Comparison of ENCODE assay signal across 18 cellular contexts in genomic region chr4:184784628-184785257, GRCh38. TPM values are rescaled to one million over a fixed set of nuclear protein-coding genes. Genes with fewer than 3 reads are reported as not detected.
DNase-seq lines count a peak whose midpoint lies in the region; TF ChIP-seq lines count a peak whose summit lies in the region.
"Had no signal": no experiment of that assay in that cellular context is flagged by ENCODE, and none has a peak within 500 bp of the region (broad histone marks: within the 10 kb centered on the region; RNA-seq: fewer than 3 reads in every experiment).

No MANE protein-coding gene starts in this region.

- no peak for TF ChIP-seq EP300 in sigmoid colon (IDR thresholded peaks at IDR 0.05)

- peak; percentile 32 for DNase-seq in BE2C
- DNase-seq in NCI-H1694 treated with DMSO at 0.1 percent for 48 hours (lab: John Stamatoyannopoulos, UW), result peak; percentile 95
- peak; percentile 72 for DNase-seq in cerebellum (ENCODE audit: low spot score)
- no peak for DNase-seq in NCI-H1436 treated with DMSO at 0.1 percent for 48 hours (lab: John Stamatoyannopoulos, UW)
- no peak for DNase-seq in sigmoid colon
- no peak for DNase-seq in NCI-H1092 treated with DMSO at 0.1 percent for 48 hours (lab: John Stamatoyannopoulos, UW)
- DNase-seq in HEK293T (ENCODE audit: extremely low spot score), result no peak
- DNase-seq: COR-L47, EL, MG63, NCI-H1092, NCI-H187, NCI-H748 treated with DMSO at 0.1 percent for 48 hours, OCI-M1, SHP77 treated with DMSO at 0.1 percent for 48 hours had no signal

- H3K4me1 ChIP-seq in BE2C (peaks cover 7% of the 10 kb centered on the region; the same call in 1 of the 2 replicates), neutrophil (ENCODE audit: control insufficient read depth in 1 of 2, insufficient read depth in 1 of 2, low read depth in 1 of 2, low read length in 1 of 2) (peaks cover 42 to 52% of the 10 kb centered on the region in 2 experiments), sigmoid colon (no peaks in the 10 kb centered on the region)
- H3K4me1 ChIP-seq: A549 had no signal

- POLR2A ChIA-PET in HEK293T (lab: Yijun Ruan, JAX), result interaction anchor here (1.3 kb wide), 1 partner anchor 51 kb away, joined by 4 read pairs; the partner anchor contains the start of gene CENPU

- no peak for TF ChIP-seq POLR2A in sigmoid colon (IDR thresholded peaks at IDR 0.05)

- H3K4me3 ChIP-seq in BE2C (ENCODE audit: low read depth, low read length) (no peak overlapping the region), neutrophil (ENCODE audit: low read depth in 1 of 2, low read length in 1 of 2) (no peak overlapping the region), sigmoid colon (no peak overlapping the region)
- H3K4me3 ChIP-seq: A549, MG63 had no signal

- H3K27ac ChIP-seq in neutrophil (peak overlapping the region; percentile 76), sigmoid colon (no peak overlapping the region)
- H3K27ac ChIP-seq: A549, KMS-11 had no signal

- TF ChIP-seq CTCF in BE2C (IDR thresholded peaks at IDR 0.05; ENCODE audit: low read depth, low read length) (no peak), neutrophil (IDR thresholded peaks at IDR 0.05) (no peak), sigmoid colon (IDR thresholded peaks at IDR 0.05) (no peak)

- H3K27me3 ChIP-seq in BE2C (no peaks in the 10 kb centered on the region), neutrophil (no peaks in the 10 kb centered on the region), sigmoid colon (no peaks in the 10 kb centered on the region)
- H3K27me3 ChIP-seq: MG63 had no signal

- no peaks in the 10 kb centered on the region for H3K36me3 ChIP-seq in BE2C
- H3K36me3 ChIP-seq in neutrophil, result peaks cover 99% of the 10 kb centered on the region
- H3K36me3 ChIP-seq in sigmoid colon, result peaks cover 3 to 72% (median 19%) of the 10 kb centered on the region in 4 donors
- H3K36me3 ChIP-seq: MG63 had no signal

- H3K9me3 ChIP-seq in BE2C, result no peaks in the 10 kb centered on the region
- H3K9me3 ChIP-seq in neutrophil, result no peaks in the 10 kb centered on the region
- H3K9me3 ChIP-seq in sigmoid colon, result no peaks in the 10 kb centered on the region
- H3K9me3 ChIP-seq: A549, MG63 had no signal

- CTCF ChIA-PET in HEK293T (lab: Yijun Ruan, JAX), result no interaction called here

- 84 to 93% methylated on average over 8 of the region's 8 CpGs for WGBS in sigmoid colon, 2 donors

- intact Hi-C loops in sigmoid colon (cut with DNase I), result no loop called here

TF ChIP-seq in HEK293T, 16 proteins besides CTCF, POLR2A, EP300 and RAD21:
- TF ChIP-seq FOXK2 (IDR thresholded peaks at IDR 0.05) (no peak), PKNOX1 (IDR thresholded peaks at IDR 0.05) (no peak), ZNF384 (IDR thresholded peaks at IDR 0.05) (no peak), ARNT (IDR thresholded peaks at IDR 0.05) (no peak), LEF1 (IDR thresholded peaks at IDR 0.05; ENCODE audit: borderline replicate concordance) (no peak), SUZ12 (IDR thresholded peaks at IDR 0.05) (no peak), L3MBTL2 (conservative IDR thresholded peaks at IDR 0.05) (no peak), SP1 (IDR thresholded peaks at IDR 0.05) (no peak), FOXA1 (IDR thresholded peaks at IDR 0.05) (no peak), CTBP1 (IDR thresholded peaks at IDR 0.05; ENCODE audit: borderline replicate concordance) (no peak), BHLHE40 (IDR thresholded peaks at IDR 0.05; ENCODE audit: borderline replicate concordance) (no peak), ELF4 (IDR thresholded peaks at IDR 0.05) (no peak), HDGF (IDR thresholded peaks at IDR 0.05; ENCODE audit: borderline replicate concordance) (no peak), TARDBP (IDR thresholded peaks at IDR 0.05) (no peak), NFRKB (IDR thresholded peaks at IDR 0.05) (no peak), FOXM1 (IDR thresholded peaks at IDR 0.05; ENCODE audit: borderline replicate concordance) (no peak)

RNA-seq across cellular contexts. Expression of gene ACSL1, which starts 41.0 kb away (rescaled TPM):
- polyA plus RNA-seq in BE2C (2012; ENCODE audit: insufficient read depth, insufficient read length, low read depth), result 9.4 TPM
- total RNA-seq in cerebellum (36.6 TPM), sigmoid colon (100 to 1,000 TPM in 2 of 4 donors, 10 to 100 TPM in 2; 37.8 to 118 (median 72.3) TPM)
- 100 to 1,000 TPM in 1 of 3 donors, 10 to 100 TPM in 2; 31.7 to 121 (median 57.1) TPM for polyA plus RNA-seq in sigmoid colon

RNA-seq across cellular contexts. Expression of gene CENPU, which starts 50.8 kb away (rescaled TPM):
- 5.7 TPM for polyA plus RNA-seq in BE2C (2012; ENCODE audit: insufficient read depth, insufficient read length, low read depth)
- total RNA-seq in cerebellum (16.2 TPM), sigmoid colon (1 to 10 TPM in 2 of 4 donors, under 1 TPM in 1, not detected in 1; 0.95 to 1.4 (median 1.3) TPM)
- 10 to 100 TPM in 1 of 3 donors, 1 to 10 TPM in 2; 4.2 to 14.4 (median 5.1) TPM for polyA plus RNA-seq in sigmoid colon

Comparison
In these comparisons a context has a peak if more than half of its experiments do, and no peak if none do; other contexts are left out.
1. DNase-seq: peak in BE2C (single experiment), NCI-H1694 treated with DMSO at 0.1 percent for 48 hours (single experiment) and cerebellum (single experiment); none in NCI-H1436 treated with DMSO at 0.1 percent for 48 hours (single experiment), sigmoid colon (single experiment), NCI-H1092 treated with DMSO at 0.1 percent for 48 hours (single experiment) and HEK293T (single experiment).